30 cellular contexts compared by ENCODE assay signal in genomic region chr10:122271076-122271475, GRCh38. TPM values are rescaled to one million over a fixed set of nuclear protein-coding genes. Genes with fewer than 3 reads are reported as not detected.
"Had no signal": no experiment of that assay in that cellular context is flagged by ENCODE, and none has a peak within 500 bp of the region (broad histone marks: within the 10 kb centered on the region; RNA-seq: fewer than 3 reads in every experiment).

Gene BTBD16, plus strand, starts transcription at chr10:122271296. Its CDS starts 3,786 bp downstream, at chr10:122275082.

- H3K9me3 Mint-ChIP-seq: activated naive CD4-positive, alpha-beta T cell treated with anti-CD3 and anti-CD28 coated beads for 36 hours; activated T-helper 1 cell treated with anti-CD3 and anti-CD28 coated beads, Interleukin-12 subunit alpha, Interleukin-12 subunit beta, Interleukin-2, Interleukin-4 antibody, amounts not matched to agents 30 ng/mL and 10 ng/mL and 1 ng/mL, durations not matched to agents 14 hours and 24 hours and 36 hours; brain; T-helper 1 cell treated with Interleukin-12 subunit alpha and Interleukin-12 subunit beta and Interleukin-4 antibody, amounts not matched to agents 30 μg/mL and 1 μg/mL, for 36 hours had no signal

- H3K27ac ChIP-seq: SJSA1 had no signal

- DNase-seq: activated CD4-positive, alpha-beta T cell treated with anti-CD3 and anti-CD28 coated beads for 48 hours; activated CD4-positive, alpha-beta T cell treated with anti-CD3 and anti-CD28 coated beads, Interleukin-2, amount 50 U/mL, for 4 hours; activated CD8-positive, alpha-beta memory T cell treated with anti-CD3 and anti-CD28 coated beads, Interleukin-2, amount 50 U/mL, for 48 hours; activated CD8-positive, alpha-beta T cell treated with anti-CD3 and anti-CD28 coated beads, Interleukin-2, amount 10 ng/mL, durations not matched to agents 7 days and 5 days; activated gamma-delta T cell; activated naive CD4-positive, alpha-beta T cell treated with anti-CD3 and anti-CD28 coated beads for 36 hours; activated T-cell treated with anti-CD3 and anti-CD28 coated beads, Interleukin-2, amount 50 U/mL, for 1 hour; Kasumi-1; MV-4-11; NCI-H1092 treated with DMSO at 0.1 percent for 48 hours; NCI-H1436; NCI-H1694 treated with DMSO at 0.1 percent for 48 hours; NCI-H2029 treated with DMSO at 0.1 percent for 48 hours; NCI-H345; NCI-H510A; NCI-H526 treated with DMSO at 0.1 percent for 48 hours; NK-92 treated with Interleukin-12 subunit alpha and Interleukin-12 subunit beta, amount 100 ng/mL, for 24 hours; OCI-M1; Right ventricle myocardium superior; RPMI8226 had no signal

- H3K27ac Mint-ChIP-seq: activated CD8-positive, alpha-beta T cell treated with anti-CD3 and anti-CD28 coated beads, Interleukin-2, amount 10 ng/mL, durations not matched to agents 7 days and 5 days; activated naive CD4-positive, alpha-beta T cell treated with anti-CD3 and anti-CD28 coated beads for 36 hours; activated naive CD8-positive, alpha-beta T cell; activated T-helper 1 cell treated with anti-CD3 and anti-CD28 coated beads, Interleukin-12 subunit alpha, Interleukin-12 subunit beta, Interleukin-2, Interleukin-4 antibody, amounts not matched to agents 30 ng/mL and 10 ng/mL and 1 ng/mL, durations not matched to agents 14 hours and 24 hours and 36 hours; brain; T-helper 1 cell treated with Interleukin-12 subunit alpha and Interleukin-12 subunit beta and Interleukin-4 antibody, amounts not matched to agents 30 μg/mL and 1 μg/mL, for 36 hours had no signal

- H3K36me3 Mint-ChIP-seq: activated naive CD8-positive, alpha-beta T cell; brain had no signal

- H3K4me1 ChIP-seq: SJSA1 had no signal

- H3K36me3 ChIP-seq: SJSA1 had no signal

- H3K27me3 ChIP-seq: SJSA1 had no signal

- H3K9me3 ChIP-seq: SJSA1 had no signal

- ATAC-seq: activated CD4-positive, CD25-positive, alpha-beta regulatory T cell treated with anti-CD3 and anti-CD28 coated beads, Interleukin-2, amount 50 U/mL, for 24 hours; activated CD8-positive, alpha-beta T cell treated with anti-CD3 and anti-CD28 coated beads, Interleukin-2, amount 10 ng/mL, durations not matched to agents 7 days and 5 days; K562; Panc1; SK-N-SH treated with all-trans-retinoic acid at 6 μM for 48 hours had no signal

- H3K4me3 Mint-ChIP-seq: activated CD8-positive, alpha-beta T cell treated with anti-CD3 and anti-CD28 coated beads, Interleukin-2, amount 10 ng/mL, durations not matched to agents 7 days and 5 days; activated naive CD4-positive, alpha-beta T cell treated with anti-CD3 and anti-CD28 coated beads for 36 hours; activated naive CD8-positive, alpha-beta T cell; activated T-helper 1 cell treated with anti-CD3 and anti-CD28 coated beads, Interleukin-12 subunit alpha, Interleukin-12 subunit beta, Interleukin-2, Interleukin-4 antibody, amounts not matched to agents 30 ng/mL and 10 ng/mL and 1 ng/mL, durations not matched to agents 14 hours and 24 hours and 36 hours; brain; T-helper 1 cell treated with Interleukin-12 subunit alpha and Interleukin-12 subunit beta and Interleukin-4 antibody, amounts not matched to agents 30 μg/mL and 1 μg/mL, for 36 hours had no signal

- H3K4me3 ChIP-seq: K562, SJSA1 had no signal

RNA-seq across cellular contexts. Expression of gene BTBD16, which starts in this region (rescaled TPM):
- total RNA-seq: activated CD8-positive, alpha-beta T cell treated with anti-CD3 and anti-CD28 coated beads, Interleukin-2, amount 10 ng/mL, durations not matched to agents 7 days and 5 days; activated naive CD4-positive, alpha-beta T cell treated with anti-CD3 and anti-CD28 coated beads for 36 hours; activated T-helper 1 cell treated with anti-CD3 and anti-CD28 coated beads, Interleukin-12 subunit alpha, Interleukin-12 subunit beta, Interleukin-2, Interleukin-4 antibody, amounts not matched to agents 30 ng/mL and 10 ng/mL and 1 ng/mL, durations not matched to agents 14 hours and 24 hours and 36 hours; astrocyte; K562; Right ventricle myocardium superior; SJSA1 had no signal
